ENCODE assay signal across 1 cellular context in the genomic region with DNA sequence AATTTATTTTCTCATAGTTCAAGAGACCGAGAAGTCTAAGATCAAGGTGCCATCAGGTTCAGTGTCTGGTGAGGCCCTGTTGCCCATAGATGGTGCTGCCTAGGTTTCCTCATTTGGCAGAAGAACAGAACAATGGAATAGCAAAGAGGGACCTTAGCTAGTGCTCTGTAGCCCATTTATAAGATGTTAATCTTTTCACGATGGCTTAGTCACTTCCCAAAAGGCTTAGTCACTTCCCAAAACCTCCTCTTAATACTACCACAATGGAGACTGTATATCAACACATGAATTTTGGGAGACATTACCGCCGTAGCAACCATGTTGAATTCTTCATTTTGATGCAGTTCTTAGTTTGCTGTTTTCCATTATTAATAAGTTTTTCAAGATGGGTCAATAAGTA.
TF ChIP-seq lines count a peak whose summit lies in the region.

No MANE protein-coding gene starts in this region.

TF ChIP-seq in IMR-90, 13 proteins besides CTCF, POLR2A, EP300 and RAD21 (continued from another document):
- TF ChIP-seq SMC3 (IDR thresholded peaks at IDR 0.05; ENCODE audit: low read depth, low read length) = no peak
- TF ChIP-seq CHD1 (IDR thresholded peaks at IDR 0.05; ENCODE audit: low read depth, low read length) = no peak
- TF ChIP-seq, protein P1, sequence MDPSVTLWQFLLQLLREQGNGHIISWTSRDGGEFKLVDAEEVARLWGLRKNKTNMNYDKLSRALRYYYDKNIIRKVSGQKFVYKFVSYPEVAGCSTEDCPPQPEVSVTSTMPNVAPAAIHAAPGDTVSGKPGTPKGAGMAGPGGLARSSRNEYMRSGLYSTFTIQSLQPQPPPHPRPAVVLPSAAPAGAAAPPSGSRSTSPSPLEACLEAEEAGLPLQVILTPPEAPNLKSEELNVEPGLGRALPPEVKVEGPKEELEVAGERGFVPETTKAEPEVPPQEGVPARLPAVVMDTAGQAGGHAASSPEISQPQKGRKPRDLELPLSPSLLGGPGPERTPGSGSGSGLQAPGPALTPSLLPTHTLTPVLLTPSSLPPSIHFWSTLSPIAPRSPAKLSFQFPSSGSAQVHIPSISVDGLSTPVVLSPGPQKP (IDR thresholded peaks at IDR 0.05; ENCODE audit: borderline replicate concordance, low read depth, low read length) = no peak
- TF ChIP-seq FOS (IDR thresholded peaks at IDR 0.05; ENCODE audit: low read depth, low read length) = no peak
- TF ChIP-seq RCOR1 (IDR thresholded peaks at IDR 0.05; ENCODE audit: insufficient replicate concordance, low read length) = no peak
- no peak for TF ChIP-seq BHLHE40 (IDR thresholded peaks at IDR 0.05; ENCODE audit: low read depth, low read length)
- TF ChIP-seq NFE2L2 (IDR thresholded peaks at IDR 0.05; ENCODE audit: low read depth, low read length) = no peak
- TF ChIP-seq RFX5 (IDR thresholded peaks at IDR 0.05; ENCODE audit: low read depth, low read length) = no peak
- no peak for TF ChIP-seq CEBPB (IDR thresholded peaks at IDR 0.05; ENCODE audit: low read depth, low read length)
- TF ChIP-seq MAZ (IDR thresholded peaks at IDR 0.05; ENCODE audit: borderline replicate concordance, low read depth, low read length) = no peak
